26 cellular contexts compared by ENCODE assay signal in the genomic region with DNA sequence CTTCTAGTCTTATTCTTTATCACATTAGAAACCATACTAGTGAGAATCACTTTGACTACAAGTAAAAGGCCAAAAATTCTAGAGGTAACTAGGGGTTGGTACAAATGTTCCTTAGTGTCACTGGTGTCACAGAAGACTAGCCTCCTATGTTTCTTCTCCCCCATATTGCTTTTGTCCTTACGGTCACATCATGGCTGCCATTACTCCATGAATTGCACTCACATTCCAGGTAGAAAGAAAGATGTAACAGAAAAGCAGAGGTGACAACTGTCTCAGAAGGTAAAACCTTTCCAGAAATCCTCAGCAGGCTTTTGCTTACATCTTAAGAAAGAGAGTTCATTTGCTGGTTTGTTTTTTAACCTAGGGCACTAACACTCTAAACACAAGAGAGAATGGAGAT.
"Had no signal": no experiment of that assay in that cellular context is flagged by ENCODE, and none has a peak within 500 bp of the region (broad histone marks: within the 10 kb centered on the region; RNA-seq: fewer than 3 reads in every experiment).

No MANE protein-coding gene starts in this region.

- H3K4me1 Mint-ChIP-seq: stimulated activated effector memory CD8-positive, alpha-beta T cell treated with anti-CD3 and anti-CD28 coated beads, Interleukin-12 subunit alpha, Interleukin-12 subunit beta, amount 100 ng/mL, for 72 hours had no signal

- H3K27ac ChIP-seq: coronary artery, esophagus muscularis mucosa, foreskin keratinocyte, gastroesophageal sphincter, heart left ventricle, hepatocyte, left lung, prostate gland, right atrium auricular region, sigmoid colon, suprapubic skin, upper lobe of left lung had no signal

- DNase-seq: dermis blood vessel endothelial cell; effector memory CD4-positive, alpha-beta T cell; foreskin keratinocyte; heart left ventricle; kidney; left cardiac atrium; left lung; mesendoderm; midbrain; naive thymus-derived CD8-positive, alpha-beta T cell; nephron progenitor cell; nucleus accumbens; sigmoid colon; stimulated activated CD4-positive, alpha-beta T cell treated with anti-CD3 and anti-CD28 coated beads, Interleukin-2, amount 100 ng/mL, for 24 hours; stimulated activated CD4-positive, alpha-beta T cell treated with anti-CD3 and anti-CD28 coated beads, Interleukin-4, amount 100 ng/mL, for 24 hours; stimulated activated naive CD8-positive, alpha-beta T cell treated with anti-CD3 and anti-CD28 coated beads, Interleukin-15, amount 100 ng/mL, for 72 hours; upper lobe of left lung had no signal

- H3K27me3 ChIP-seq: esophagus muscularis mucosa, foreskin keratinocyte, gastroesophageal sphincter, heart left ventricle, hepatocyte, left lung, right atrium auricular region, sigmoid colon, suprapubic skin, upper lobe of left lung had no signal

- H3K27ac Mint-ChIP-seq: naive thymus-derived CD8-positive, alpha-beta T cell; stimulated activated effector memory CD8-positive, alpha-beta T cell treated with anti-CD3 and anti-CD28 coated beads, Interleukin-12 subunit alpha, Interleukin-12 subunit beta, amount 100 ng/mL, for 72 hours had no signal

- FAIRE-seq: endothelial cell of umbilical vein, kidney had no signal

- H3K4me1 ChIP-seq: foreskin keratinocyte, prostate gland, right atrium auricular region had no signal

- H3K9me3 Mint-ChIP-seq: stimulated activated effector memory CD8-positive, alpha-beta T cell treated with anti-CD3 and anti-CD28 coated beads, Interleukin-12 subunit alpha, Interleukin-12 subunit beta, amount 100 ng/mL, for 72 hours; stimulated activated naive CD8-positive, alpha-beta T cell treated with anti-CD3 and anti-CD28 coated beads, Interleukin-15, amount 100 ng/mL, for 72 hours had no signal

- ATAC-seq: foreskin keratinocyte; gastroesophageal sphincter; heart left ventricle; left cardiac atrium; left lung; naive thymus-derived CD8-positive, alpha-beta T cell; stimulated activated effector memory CD8-positive, alpha-beta T cell treated with anti-CD3 and anti-CD28 coated beads, Interleukin-12 subunit alpha, Interleukin-12 subunit beta, amount 100 ng/mL, for 72 hours; stimulated activated naive CD8-positive, alpha-beta T cell treated with anti-CD3 and anti-CD28 coated beads, Interleukin-15, amount 100 ng/mL, for 72 hours had no signal

- H3K9me3 ChIP-seq: esophagus muscularis mucosa, gastroesophageal sphincter, left lung, prostate gland, right atrium auricular region, sigmoid colon, suprapubic skin, upper lobe of left lung had no signal

- H3K36me3 Mint-ChIP-seq: stimulated activated effector memory CD8-positive, alpha-beta T cell treated with anti-CD3 and anti-CD28 coated beads, Interleukin-12 subunit alpha, Interleukin-12 subunit beta, amount 100 ng/mL, for 72 hours had no signal

- H3K36me3 ChIP-seq: esophagus muscularis mucosa, gastroesophageal sphincter, heart left ventricle, left lung, prostate gland, right atrium auricular region, sigmoid colon, suprapubic skin, upper lobe of left lung had no signal

- H3K27me3 Mint-ChIP-seq: naive thymus-derived CD8-positive, alpha-beta T cell had no signal

- H2AFZ ChIP-seq: hepatocyte had no signal

- H3K4me3 Mint-ChIP-seq: naive thymus-derived CD8-positive, alpha-beta T cell; nephron progenitor cell; stimulated activated effector memory CD8-positive, alpha-beta T cell treated with anti-CD3 and anti-CD28 coated beads, Interleukin-12 subunit alpha, Interleukin-12 subunit beta, amount 100 ng/mL, for 72 hours; stimulated activated naive CD8-positive, alpha-beta T cell treated with anti-CD3 and anti-CD28 coated beads, Interleukin-15, amount 100 ng/mL, for 72 hours had no signal

- H3K4me2 ChIP-seq: hepatocyte had no signal

- H3K4me3 ChIP-seq: coronary artery, esophagus muscularis mucosa, gastroesophageal sphincter, heart left ventricle, hepatocyte, left lung, prostate gland, right atrium auricular region, sigmoid colon, suprapubic skin, upper lobe of left lung had no signal
